10 cellular contexts compared by ENCODE assay signal in genomic region chr12:47302111-47302597, GRCh38.
DNase-seq lines count a peak whose midpoint lies in the region; ATAC-seq, FAIRE-seq and TF ChIP-seq lines count a peak whose summit lies in the region.
"Had no signal": no experiment of that assay in that cellular context is flagged by ENCODE, and none has a peak within 500 bp of the region (broad histone marks: within the 10 kb centered on the region; RNA-seq: fewer than 3 reads in every experiment).

No MANE protein-coding gene starts in this region.

- peaks cover 47% of the 10 kb centered on the region for H3K4me1 Mint-ChIP-seq in activated T-helper 2 cell treated with anti-CD3 and anti-CD28 coated beads, Interferon-gamma antibody, Interleukin-2, Interleukin-4, amounts not matched to agents 10 μg/mL and 5 μg/mL and 100 μg/mL, durations not matched to agents 14 hours and 24 hours and 36 hours (ENCODE audit: low read depth)

- CTCF ChIA-PET in A549 (lab: Yijun Ruan, JAX) = interaction anchor here (0.7 to 1.7 kb wide), 3 partner anchors 8 to 230 kb away, joined by 3 to 4 read pairs (median 4); no protein-coding TSS in a partner anchor

- peaks cover 33% of the 10 kb centered on the region for H3K4me1 ChIP-seq in A549
- H3K4me1 ChIP-seq in BE2C = no peaks in the 10 kb centered on the region

- peak overlapping the region; percentile 91 for H3K27ac Mint-ChIP-seq in activated T-helper 2 cell treated with anti-CD3 and anti-CD28 coated beads, Interferon-gamma antibody, Interleukin-2, Interleukin-4, amounts not matched to agents 10 μg/mL and 5 μg/mL and 100 μg/mL, durations not matched to agents 14 hours and 24 hours and 36 hours

- H3K27me3 ChIP-seq in BE2C = peaks cover 6% of the 10 kb centered on the region

- H3K9me3 ChIP-seq in A549 (peaks cover 19% of the 10 kb centered on the region), BE2C (no peaks in the 10 kb centered on the region)

- peaks cover 44% of the 10 kb centered on the region for H3K36me3 Mint-ChIP-seq in activated T-helper 2 cell treated with anti-CD3 and anti-CD28 coated beads, Interferon-gamma antibody, Interleukin-2, Interleukin-4, amounts not matched to agents 10 μg/mL and 5 μg/mL and 100 μg/mL, durations not matched to agents 14 hours and 24 hours and 36 hours (ENCODE audit: low read depth)

- H3K4me2 ChIP-seq in A549 = peak overlapping the region; percentile 55

- no peaks in the 10 kb centered on the region for H3K36me3 ChIP-seq in BE2C

- ATAC-seq in A549 (peak; percentile 39 to 72; a peak in 4 of 6 replicates), GM18867 (IDR thresholded peaks at IDR 0.05; ENCODE audit: unreplicated experiment) (peak; percentile 93), HG02973 (IDR thresholded peaks at IDR 0.05; ENCODE audit: unreplicated experiment) (peak; percentile 83)

- H3K27me3 Mint-ChIP-seq in activated T-helper 2 cell treated with anti-CD3 and anti-CD28 coated beads, Interferon-gamma antibody, Interleukin-2, Interleukin-4, amounts not matched to agents 10 μg/mL and 5 μg/mL and 100 μg/mL, durations not matched to agents 14 hours and 24 hours and 36 hours (ENCODE audit: low read depth) = no peaks in the 10 kb centered on the region

- peak overlapping the region; percentile 66 to 86 for H3K27ac ChIP-seq in A549

- WGBS in A549 (ENCODE audit: missing lambda C conversion rate) = 24% methylated on average over 6 of the region's 6 CpGs

- TF ChIP-seq POLR2A in A549 (IDR thresholded peaks at IDR 0.05; ENCODE audit: low read length) = no peak

- peak; percentile 54 to 55 for DNase-seq in A549 (ENCODE audit: low read depth in 1 of 2, low spot score in 1 of 2)
- DNase-seq in activated T-helper 2 cell treated with anti-CD3 and anti-CD28 coated beads, Interferon-gamma antibody, Interleukin-2, Interleukin-4, amounts not matched to agents 10 μg/mL and 5 μg/mL and 100 μg/mL, durations not matched to agents 14 hours and 24 hours and 36 hours (ENCODE audit: low spot score) = no peak
- no peak for DNase-seq in foreskin fibroblast
- no peak for DNase-seq in BE2C
- DNase-seq in HTR-8/SVneo (ENCODE audit: insufficient read length, low spot score) = no peak
- DNase-seq in NCI-H2029 (lab: John Stamatoyannopoulos, UW) = no peak
- DNase-seq: central memory CD4-positive, alpha-beta T cell; DMS79 had no signal

- H3K4me3 ChIP-seq in A549 (no peak overlapping the region), foreskin fibroblast (ENCODE audit: low read depth in 1 of 2, low read length in 2 of 2) (no peak overlapping the region), BE2C (ENCODE audit: low read depth, low read length) (no peak overlapping the region)

- no peak for TF ChIP-seq RAD21 in A549 (conservative IDR thresholded peaks at IDR 0.05 in 1 of 2, IDR thresholded peaks at IDR 0.05 in 1 of 2)

- FAIRE-seq in A549 (lab: Jason Lieb, UNC) = no peak
- no peak for FAIRE-seq in HTR-8/SVneo (lab: Jason Lieb, UNC)

- no peak for TF ChIP-seq EP300 in A549 (IDR thresholded peaks at IDR 0.05)

- POLR2A ChIA-PET in A549 (lab: Yijun Ruan, JAX) = no interaction called here

- no peak for TF ChIP-seq CTCF in A549 (IDR thresholded peaks at IDR 0.05)
- TF ChIP-seq CTCF in foreskin fibroblast (IDR thresholded peaks at IDR 0.05; ENCODE audit: low read depth, low read length) = no peak
- no peak for TF ChIP-seq CTCF in BE2C (IDR thresholded peaks at IDR 0.05; ENCODE audit: low read depth, low read length)

- intact Hi-C loops in activated T-helper 2 cell treated with anti-CD3 and anti-CD28 coated beads, Interferon-gamma antibody, Interleukin-2, Interleukin-4, amounts not matched to agents 10 μg/mL and 5 μg/mL and 100 μg/mL, durations not matched to agents 14 hours and 24 hours and 36 hours (cut with micrococcal nuclease) = loop anchor here (1.0 to 2.0 kb wide), 2 partner anchors 21 to 55 kb away; no protein-coding TSS in a partner anchor

- peaks cover 34% of the 10 kb centered on the region for H3K9me3 Mint-ChIP-seq in activated T-helper 2 cell treated with anti-CD3 and anti-CD28 coated beads, Interferon-gamma antibody, Interleukin-2, Interleukin-4, amounts not matched to agents 10 μg/mL and 5 μg/mL and 100 μg/mL, durations not matched to agents 14 hours and 24 hours and 36 hours

- H3K4me3 Mint-ChIP-seq in activated T-helper 2 cell treated with anti-CD3 and anti-CD28 coated beads, Interferon-gamma antibody, Interleukin-2, Interleukin-4, amounts not matched to agents 10 μg/mL and 5 μg/mL and 100 μg/mL, durations not matched to agents 14 hours and 24 hours and 36 hours (ENCODE audit: low read depth) = no peak overlapping the region

TF ChIP-seq in A549, 52 proteins besides CTCF, POLR2A, EP300 and RAD21:
- TF ChIP-seq TP53 (CRISPR knock-in tag; IDR thresholded peaks at IDR 0.05) = no peak
- TF ChIP-seq FOSB (CRISPR knock-in tag; IDR thresholded peaks at IDR 0.05) = no peak
- TF ChIP-seq EHMT2 (IDR thresholded peaks at IDR 0.05; ENCODE audit: low read depth) = no peak
- no peak for TF ChIP-seq KDM1A (IDR thresholded peaks at IDR 0.05; ENCODE audit: low read depth)
- no peak for TF ChIP-seq ESRRA (IDR thresholded peaks at IDR 0.05; ENCODE audit: borderline replicate concordance, low read length)
- TF ChIP-seq CHD2 (IDR thresholded peaks at IDR 0.05; ENCODE audit: low read length, partially characterized antibody) = no peak
- TF ChIP-seq SREBF2 (IDR thresholded peaks at IDR 0.05) = no peak
- no peak for TF ChIP-seq TFCP2L1 (CRISPR knock-in tag; IDR thresholded peaks at IDR 0.05)
- TF ChIP-seq CEBPB (IDR thresholded peaks at IDR 0.05) = no peak

Comparison
In these comparisons a context has a peak if more than half of its experiments do, and no peak if none do; other contexts are left out.
1. DNase-seq: peak in A549 (2 of 2); none in activated T-helper 2 cell treated with anti-CD3 and anti-CD28 coated beads, Interferon-gamma antibody, Interleukin-2, Interleukin-4, amounts not matched to agents 10 μg/mL and 5 μg/mL and 100 μg/mL, durations not matched to agents 14 hours and 24 hours and 36 hours (single experiment), foreskin fibroblast (0 of 2), BE2C (single experiment), HTR-8/SVneo (single experiment) and NCI-H2029 (single experiment).
2. Peak in every context shown above with its lines, with median percentiles within 50 percentile points of each other: ATAC-seq.